8 cellular contexts compared by ENCODE assay signal in genomic region chr19:10471909-10472308, GRCh38. TPM values are rescaled to one million over a fixed set of nuclear protein-coding genes. Genes with fewer than 3 reads are reported as not detected.
A peak's percentile ranks its signal among the peaks of the same experiment; 100 is the strongest.
DNase-seq lines count a peak whose midpoint lies in the region; ATAC-seq and TF ChIP-seq lines count a peak whose summit lies in the region.

No MANE protein-coding gene starts in this region.

- peaks cover 12% of the 10 kb centered on the region for H3F3A ChIP-seq in SK-N-SH (replicated peaks; ENCODE audit: insufficient read depth)

- intact Hi-C loops in IMR-90 (cut with micrococcal nuclease): no loop called here

- H2BK20ac ChIP-seq in IMR-90 (ENCODE audit: low read depth, low read length): no peak overlapping the region

- H3K56ac ChIP-seq in IMR-90 (ENCODE audit: extremely low read depth, insufficient read depth, low read length): no peak overlapping the region

- H3K4me2 ChIP-seq in IMR-90 (ENCODE audit: low read depth, low read length) (no peak overlapping the region), SK-N-SH (no peak overlapping the region)

- H3K9me1 ChIP-seq in IMR-90 (ENCODE audit: insufficient read depth, low read length): no peaks in the 10 kb centered on the region

- H3K36me3 ChIP-seq in IMR-90 (ENCODE audit: control insufficient read depth, insufficient read depth, low read length): peaks cover 3% of the 10 kb centered on the region; the same call in 1 of the 2 replicates
- H3K36me3 ChIP-seq in SK-N-SH (replicated peaks in 1 of 2; ENCODE audit: control insufficient read depth in 1 of 2, insufficient read depth in 2 of 2, low read length in 1 of 2): no peaks in the 10 kb centered on the region

- TF ChIP-seq RAD21 in IMR-90 (IDR thresholded peaks at IDR 0.05; ENCODE audit: low read length) (peak; percentile 21; the same call in 1 of the 2 replicates), SK-N-SH (IDR thresholded peaks at IDR 0.05; ENCODE audit: low read length) (peak; percentile 56)

- H3K9me3 ChIP-seq in IMR-90 (ENCODE audit: control insufficient read depth, insufficient read depth, low read length) (no peaks in the 10 kb centered on the region), SK-N-SH (no peaks in the 10 kb centered on the region)

- no peak overlapping the region for H2BK15ac ChIP-seq in IMR-90 (ENCODE audit: low read depth, low read length)

- TF ChIP-seq CTCF in IMR-90 (conservative IDR thresholded peaks at IDR 0.05; ENCODE audit: low read depth, low read length) (peak; percentile 38), SK-N-SH (IDR thresholded peaks at IDR 0.05) (peak; percentile 63)

- CTCF ChIA-PET in IMR-90 (lab: Yijun Ruan, JAX): no interaction called here
- CTCF ChIA-PET in SK-N-SH (lab: Yijun Ruan, JAX): interaction anchor here (0.8 to 1.8 kb wide), 4 partner anchors 11 to 228 kb away, joined by 3 to 4 read pairs (median 4); no protein-coding TSS in a partner anchor

- no peak overlapping the region for H3K4me3 ChIP-seq in IMR-90 (ENCODE audit: insufficient read depth, low read depth, low read length)
- no peak overlapping the region; a peak in 1 of 4 replicates for H3K4me3 ChIP-seq in SK-N-SH (ENCODE audit: low read depth in 2 of 2, low read length in 1 of 2)

- H2AFZ ChIP-seq in IMR-90 (replicated peaks; ENCODE audit: low read length, poor library complexity) (no peak overlapping the region), SK-N-SH (ENCODE audit: low read depth) (no peak overlapping the region)

- in situ Hi-C loops in IMR-90 (cut with MboI; ENCODE audit: low sequenced_read_pairs): no loop called here

- H3K79me2 ChIP-seq in SK-N-SH (ENCODE audit: insufficient read depth): no peaks in the 10 kb centered on the region

- H3K27me3 ChIP-seq in IMR-90 (ENCODE audit: control insufficient read depth, insufficient read depth, low read length) (no peaks in the 10 kb centered on the region), SK-N-SH (ENCODE audit: insufficient read depth) (no peaks in the 10 kb centered on the region)

- no peak overlapping the region for H4K91ac ChIP-seq in IMR-90 (ENCODE audit: insufficient read depth, low read depth, low read length)

- H3K23ac ChIP-seq in IMR-90 (ENCODE audit: low read depth, low read length): no peak overlapping the region

- ATAC-seq in IMR-90 (ENCODE audit: low read depth) (peak; percentile 77), GM18909 (IDR thresholded peaks at IDR 0.05; ENCODE audit: poor library complexity, unreplicated experiment) (no peak)

- H4K5ac ChIP-seq in IMR-90 (ENCODE audit: low read depth, low read length): no peak overlapping the region

- H2AK9ac ChIP-seq in IMR-90 (replicated peaks; ENCODE audit: low read depth, low read length, poor library complexity): no peak overlapping the region

- H3K14ac ChIP-seq in IMR-90 (replicated peaks; ENCODE audit: low read depth, low read length): no peak overlapping the region

- POLR2A ChIA-PET in IMR-90 (lab: Charles Lee; ENCODE audit: unreplicated experiment) (no interaction called here), SK-N-SH (lab: Yijun Ruan, JAX) (no interaction called here)

- H4K8ac ChIP-seq in IMR-90 (ENCODE audit: low read depth in 2 of 2, low read length in 2 of 2): no peak overlapping the region

- H2BK120ac ChIP-seq in IMR-90 (ENCODE audit: low read depth, low read length): no peak overlapping the region

- H4K20me1 ChIP-seq in IMR-90 (ENCODE audit: insufficient read depth, low read length) (no peaks in the 10 kb centered on the region), SK-N-SH (ENCODE audit: insufficient read depth) (no peaks in the 10 kb centered on the region)

- H3K9me2 ChIP-seq in SK-N-SH: no peaks in the 10 kb centered on the region

- DNase-seq in DMS79 (lab: John Stamatoyannopoulos, UW) (peak; percentile 13), IMR-90 (peak; percentile 47), SK-N-SH (peak; percentile 65), iris pigment epithelial cell (ENCODE audit: low read depth) (peak; percentile 43), iPS-NIHi11 (ENCODE audit: low spot score) (no peak), GDM1 (lab: John Stamatoyannopoulos, UW) (no peak), C1 segment of cervical spinal cord (lab: John Stamatoyannopoulos, UW) (no peak)

- H3K27ac ChIP-seq in IMR-90 (ENCODE audit: insufficient read depth, low read length) (no peak overlapping the region), SK-N-SH (ENCODE audit: low read depth in 2 of 2, low read length in 1 of 2) (no peak overlapping the region)

- no peak overlapping the region for H2AK5ac ChIP-seq in IMR-90 (ENCODE audit: low read depth, low read length)

- H3K4ac ChIP-seq in IMR-90 (ENCODE audit: low read depth, low read length): no peak overlapping the region

- H3K79me1 ChIP-seq in IMR-90 (ENCODE audit: low read depth in 1 of 2, low read length in 2 of 2): no peaks in the 10 kb centered on the region

- no TSS peak for BruUV-seq in IMR-90 (replicated peaks; lab: Mats Ljungman, UMichigan)

- no peak overlapping the region for H3K9ac ChIP-seq in IMR-90 (ENCODE audit: low read depth, low read length)
- H3K9ac ChIP-seq in SK-N-SH: no peak overlapping the region

- TF ChIP-seq EP300 in SK-N-SH (IDR thresholded peaks at IDR 0.05; ENCODE audit: borderline replicate concordance in 1 of 2, low read depth in 1 of 2, low read length in 1 of 2): no peak

- WGBS in IMR-90 (ENCODE audit: extremely low coverage in 2 of 2, insufficient read length in 1 of 2), 2 experiments: no CpG with 5 or more reads among the region's 6 CpGs
- 18% methylated on average over 6 of the region's 6 CpGs for WGBS in SK-N-SH (ENCODE audit: low lambda C conversion rate)

- H3K4me1 ChIP-seq in IMR-90 (ENCODE audit: control insufficient read depth, insufficient read depth, low read length) (no peaks in the 10 kb centered on the region), SK-N-SH (ENCODE audit: control insufficient read depth in 1 of 2, insufficient read depth in 2 of 2, low read depth in 1 of 2, low read length in 1 of 2) (no peaks in the 10 kb centered on the region)

- no peak for TF ChIP-seq POLR2A in IMR-90 (IDR thresholded peaks at IDR 0.05; ENCODE audit: low read depth, low read length)

- dilution Hi-C loops in IMR-90 (cut with HindIII; ENCODE audit: low sequenced_read_pairs, unreplicated experiment): no loop called here

- H2BK5ac ChIP-seq in IMR-90 (ENCODE audit: low read depth, low read length, poor library complexity, severe bottlenecking): no peak overlapping the region

- H3K18ac ChIP-seq in IMR-90 (ENCODE audit: low read depth, low read length): no peak overlapping the region

TF ChIP-seq in IMR-90, 13 proteins besides CTCF, POLR2A, EP300 and RAD21:
- TF ChIP-seq SMC3 (IDR thresholded peaks at IDR 0.05; ENCODE audit: low read depth, low read length) (0 out of 2 replicates have a peak, but pooled peaks have one; percentile 12), FOS (IDR thresholded peaks at IDR 0.05; ENCODE audit: low read depth, low read length) (no peak)

TF ChIP-seq in SK-N-SH, 30 proteins besides CTCF, POLR2A, EP300 and RAD21:
- TF ChIP-seq SMC3 (IDR thresholded peaks at IDR 0.05; ENCODE audit: low read depth, low read length): peak; percentile 45
- TF ChIP-seq REST (IDR thresholded peaks at IDR 0.05; ENCODE audit: low read depth, low read length): no peak
- TF ChIP-seq GATA2 (CRISPR knock-in tag; IDR thresholded peaks at IDR 0.05): no peak

RNA-seq across cellular contexts. Expression of gene KEAP1, which starts 31.2 kb away (rescaled TPM):
- total RNA-seq in IMR-90 (2012; rRNA removed): 68.0 and 81.6 TPM in 2 replicates
- 63.4 and 64.2 TPM in 2 replicates for polyA plus RNA-seq in IMR-90 (2012; rRNA removed)
- 43.8 and 70.9 TPM in 2 replicates for polyA plus RNA-seq in IMR-90 (2012; cell fraction: cytosol; rRNA removed)
- 41.2 and 114 TPM in 2 replicates for polyA plus RNA-seq in IMR-90 (2012; cell fraction: nucleus; rRNA removed; ENCODE audit: low replicate concordance)
- 53.8 and 72.9 TPM in 2 replicates for polyA plus RNA-seq in SK-N-SH (2012; rRNA removed)
- 42.4 and 51.7 TPM in 2 replicates for polyA plus RNA-seq in SK-N-SH (2012; cell fraction: cytosol; rRNA removed)
- 66.2 and 72.6 TPM in 2 replicates for polyA plus RNA-seq in SK-N-SH (2012; cell fraction: nucleus; rRNA removed)

RNA-seq across cellular contexts. Expression of gene S1PR5, which starts 45.3 kb away (rescaled TPM):
- 0.36 and 0.56 TPM in 2 replicates for total RNA-seq in IMR-90 (2012; rRNA removed)
- polyA plus RNA-seq in IMR-90 (2012; rRNA removed): 0.55 and 0.59 TPM in 2 replicates
- 0.31 and 0.86 TPM in 2 replicates for polyA plus RNA-seq in IMR-90 (2012; cell fraction: cytosol; rRNA removed)
- polyA plus RNA-seq in IMR-90 (2012; cell fraction: nucleus; rRNA removed; ENCODE audit: low replicate concordance): 0.10 and 0.45 TPM in 2 replicates
- 0.32 and 0.36 TPM in 2 replicates for polyA plus RNA-seq in SK-N-SH (2012; rRNA removed)
- 0.36 and 0.39 TPM in 2 replicates for polyA plus RNA-seq in SK-N-SH (2012; cell fraction: cytosol; rRNA removed)
- polyA plus RNA-seq in SK-N-SH (2012; cell fraction: nucleus; rRNA removed): 0.21 and 0.24 TPM in 2 replicates

RNA-seq across cellular contexts. Expression of gene PDE4A, which starts 51.6 kb away (rescaled TPM):
- total RNA-seq in IMR-90 (2012; rRNA removed): 1.7 and 1.8 TPM in 2 replicates
- polyA plus RNA-seq in IMR-90 (2012; rRNA removed): 5.9 and 7.0 TPM in 2 replicates
- polyA plus RNA-seq in IMR-90 (2012; cell fraction: cytosol; rRNA removed): 4.6 and 8.3 TPM in 2 replicates
- polyA plus RNA-seq in IMR-90 (2012; cell fraction: nucleus; rRNA removed; ENCODE audit: low replicate concordance): 9.1 and 15.3 TPM in 2 replicates
- polyA plus RNA-seq in SK-N-SH (2012; rRNA removed): 2.3 and 2.9 TPM in 2 replicates
- polyA plus RNA-seq in SK-N-SH (2012; cell fraction: cytosol; rRNA removed): 2.0 and 2.8 TPM in 2 replicates
- polyA plus RNA-seq in SK-N-SH (2012; cell fraction: nucleus; rRNA removed): 5.6 and 6.7 TPM in 2 replicates

Comparison
In these comparisons a context has a peak if more than half of its experiments do, and no peak if none do; other contexts are left out.
1. DNase-seq: peak in DMS79 (single experiment), IMR-90 (single experiment), SK-N-SH (single experiment) and iris pigment epithelial cell (single experiment); none in iPS-NIHi11 (single experiment), GDM1 (single experiment) and C1 segment of cervical spinal cord (0 of 14).